In the genomic region with DNA sequence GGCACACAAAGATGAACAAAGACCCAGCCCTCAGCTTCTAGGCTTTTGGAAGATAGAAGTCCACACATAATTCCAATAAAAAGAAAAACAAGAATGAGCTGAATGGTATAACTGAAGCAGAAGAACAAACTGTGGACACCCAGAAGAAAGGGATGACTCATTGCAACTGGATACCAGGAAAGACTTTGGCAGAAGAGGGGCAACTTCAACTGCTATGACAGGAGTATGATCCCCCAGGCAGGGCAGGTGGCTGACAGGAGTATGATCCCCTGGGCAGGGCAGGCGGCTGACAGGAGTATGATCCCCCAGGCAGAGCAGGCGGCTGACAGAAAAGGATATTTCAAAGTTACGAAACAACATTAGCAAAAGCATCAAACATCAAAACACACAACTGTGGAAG, we compare ENCODE assay signal across 19 cellular contexts. TPM values are rescaled to one million over a fixed set of nuclear protein-coding genes. Genes with fewer than 3 reads are reported as not detected.
DNase-seq lines count a peak whose midpoint lies in the region; TF ChIP-seq lines count a peak whose summit lies in the region.
"Had no signal": no experiment of that assay in that cellular context is flagged by ENCODE, and none has a peak within 500 bp of the region (broad histone marks: within the 10 kb centered on the region; RNA-seq: fewer than 3 reads in every experiment).

No MANE protein-coding gene starts in this region.

- peaks cover 4% of the 10 kb centered on the region for H3K27me3 Mint-ChIP-seq in type B pancreatic cell
- H3K27me3 Mint-ChIP-seq: CD4-positive, CD25-positive, alpha-beta regulatory T cell had no signal

- H3K27ac Mint-ChIP-seq in type B pancreatic cell, result no peak overlapping the region
- H3K27ac Mint-ChIP-seq: CD4-positive, CD25-positive, alpha-beta regulatory T cell; CD8-positive, alpha-beta memory T cell; GM23338; IgD-negative memory B cell had no signal

- TF ChIP-seq CTCF in type B pancreatic cell (conservative IDR thresholded peaks at IDR 0.05), result no peak

- no peak overlapping the region for H3K4me3 Mint-ChIP-seq in type B pancreatic cell
- H3K4me3 Mint-ChIP-seq: CD4-positive, CD25-positive, alpha-beta regulatory T cell; CD8-positive, alpha-beta memory T cell; GM23338; IgD-negative memory B cell had no signal

- no peaks in the 10 kb centered on the region for H3K4me1 Mint-ChIP-seq in type B pancreatic cell (ENCODE audit: unreplicated experiment)
- H3K4me1 Mint-ChIP-seq: CD4-positive, CD25-positive, alpha-beta regulatory T cell; CD8-positive, alpha-beta memory T cell; IgD-negative memory B cell had no signal

- DNase-seq in COLO668 (lab: John Stamatoyannopoulos, UW; ENCODE audit: unreplicated experiment) (peak; percentile 19), ELR (ENCODE audit: low read depth) (peak; percentile 17), RPMI7951 (ENCODE audit: low read depth) (peak; percentile 43), myocyte (ENCODE audit: low read depth) (peak; percentile 18), type B pancreatic cell (ENCODE audit: extremely low spot score, unreplicated experiment) (no peak), DMS 273 (lab: John Stamatoyannopoulos, UW; ENCODE audit: unreplicated experiment) (no peak), NCI-H1930 (lab: John Stamatoyannopoulos, UW) (no peak)
- DNase-seq: ACHN; BE2C; Caco-2; CD4-positive, CD25-positive, alpha-beta regulatory T cell; CD8-positive, alpha-beta memory T cell; DMS153; DND-41; EL; HCEC 1CT; KBM-7 had no signal

- H3K9me3 Mint-ChIP-seq in type B pancreatic cell, result no peaks in the 10 kb centered on the region
- H3K9me3 Mint-ChIP-seq: GM23338 had no signal

- H3K36me3 Mint-ChIP-seq in type B pancreatic cell, result no peaks in the 10 kb centered on the region
- H3K36me3 Mint-ChIP-seq: CD4-positive, CD25-positive, alpha-beta regulatory T cell; CD8-positive, alpha-beta memory T cell; IgD-negative memory B cell had no signal

RNA-seq across cellular contexts. Expression of a gene that starts 21.6 kb away (rescaled TPM):
- 15.9 and 23.8 TPM in 2 replicates for total RNA-seq in RPMI7951 (2014; rRNA removed; shearing (Covaris generic))
- total RNA-seq in myocyte (8.5 and 9.0 TPM in 2 replicates), type B pancreatic cell (ENCODE audit: low replicate concordance) (0.79 and 0.92 TPM in 2 replicates)
- 30.6 TPM for polyA plus RNA-seq in myocyte (2012)
- total RNA-seq: CD4-positive, CD25-positive, alpha-beta regulatory T cell; CD8-positive, alpha-beta memory T cell had no signal
- polyA plus RNA-seq: CD8-positive, alpha-beta memory T cell; IgD-negative memory B cell had no signal

Comparison
In these comparisons a context has a peak if more than half of its experiments do, and no peak if none do; other contexts are left out.
1. DNase-seq: peak in COLO668 (single experiment), ELR (single experiment), RPMI7951 (single experiment) and myocyte (single experiment); none in type B pancreatic cell (single experiment), DMS 273 (single experiment) and NCI-H1930 (0 of 2).